In the genomic region with DNA sequence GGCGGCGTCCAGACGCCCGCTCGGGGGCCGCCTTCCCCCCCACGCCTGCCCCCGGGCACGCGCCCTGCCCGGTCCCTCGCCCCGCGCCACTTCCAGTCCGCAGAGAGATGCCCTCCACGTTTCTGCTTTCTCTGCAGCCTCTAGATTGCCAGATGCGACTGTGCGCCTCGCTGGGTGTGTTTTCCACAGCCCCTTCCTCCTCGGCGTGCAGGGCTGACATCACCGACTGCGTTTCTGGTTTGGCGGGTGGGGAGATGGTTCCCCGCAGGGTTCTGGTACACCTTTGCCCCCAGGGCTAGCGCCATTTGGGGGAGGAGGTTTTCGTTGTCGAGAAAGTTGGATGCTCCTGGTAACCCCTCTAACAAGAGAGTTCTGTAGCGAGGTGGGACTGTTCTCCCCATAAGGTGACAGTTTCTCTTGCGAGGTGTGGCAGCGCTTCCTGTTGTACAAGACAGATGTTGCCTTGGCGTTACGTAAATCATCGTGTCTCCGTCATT, we compare ENCODE assay signal across 1 cellular context.
TF ChIP-seq lines count a peak whose summit lies in the region.

No MANE protein-coding gene starts in this region.

TF ChIP-seq in K562, 482 proteins besides CTCF, POLR2A, EP300 and RAD21 (continues in another document):
- TF ChIP-seq HMG20B (CRISPR knock-in tag; IDR thresholded peaks at IDR 0.05), result no peak
- TF ChIP-seq MTA3 (IDR thresholded peaks at IDR 0.05; ENCODE audit: borderline replicate concordance), result 0 out of 2 replicates have a peak, but pooled peaks have one; percentile 20
- no peak for TF ChIP-seq PYGO2 (tag; IDR thresholded peaks at IDR 0.05)
- no peak for TF ChIP-seq ZNF384 (IDR thresholded peaks at IDR 0.05; ENCODE audit: low read depth, low read length)
- TF ChIP-seq, protein P1, sequence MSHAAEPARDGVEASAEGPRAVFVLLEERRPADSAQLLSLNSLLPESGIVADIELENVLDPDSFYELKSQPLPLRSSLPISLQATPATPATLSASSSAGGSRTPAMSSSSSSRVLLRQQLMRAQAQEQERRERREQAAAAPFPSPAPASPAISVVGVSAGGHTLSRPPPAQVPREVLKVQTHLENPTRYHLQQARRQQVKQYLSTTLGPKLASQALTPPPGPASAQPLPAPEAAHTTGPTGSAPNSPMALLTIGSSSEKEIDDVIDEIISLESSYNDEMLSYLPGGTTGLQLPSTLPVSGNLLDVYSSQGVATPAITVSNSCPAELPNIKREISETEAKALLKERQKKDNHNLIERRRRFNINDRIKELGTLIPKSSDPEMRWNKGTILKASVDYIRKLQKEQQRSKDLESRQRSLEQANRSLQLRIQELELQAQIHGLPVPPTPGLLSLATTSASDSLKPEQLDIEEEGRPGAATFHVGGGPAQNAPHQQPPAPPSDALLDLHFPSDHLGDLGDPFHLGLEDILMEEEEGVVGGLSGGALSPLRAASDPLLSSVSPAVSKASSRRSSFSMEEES (CRISPR knock-in tag; IDR thresholded peaks at IDR 0.05), result no peak
- no peak for TF ChIP-seq HNRNPLL (IDR thresholded peaks at IDR 0.05; ENCODE audit: low read depth, low read length, poor library complexity, severe bottlenecking)
- TF ChIP-seq, protein P2, sequence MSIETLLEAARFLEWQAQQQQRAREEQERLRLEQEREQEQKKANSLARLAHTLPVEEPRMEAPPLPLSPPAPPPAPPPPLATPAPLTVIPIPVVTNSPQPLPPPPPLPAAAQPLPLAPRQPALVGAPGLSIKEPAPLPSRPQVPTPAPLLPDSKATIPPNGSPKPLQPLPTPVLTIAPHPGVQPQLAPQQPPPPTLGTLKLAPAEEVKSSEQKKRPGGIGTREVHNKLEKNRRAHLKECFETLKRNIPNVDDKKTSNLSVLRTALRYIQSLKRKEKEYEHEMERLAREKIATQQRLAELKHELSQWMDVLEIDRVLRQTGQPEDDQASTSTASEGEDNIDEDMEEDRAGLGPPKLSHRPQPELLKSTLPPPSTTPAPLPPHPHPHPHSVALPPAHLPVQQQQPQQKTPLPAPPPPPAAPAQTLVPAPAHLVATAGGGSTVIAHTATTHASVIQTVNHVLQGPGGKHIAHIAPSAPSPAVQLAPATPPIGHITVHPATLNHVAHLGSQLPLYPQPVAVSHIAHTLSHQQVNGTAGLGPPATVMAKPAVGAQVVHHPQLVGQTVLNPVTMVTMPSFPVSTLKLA (conservative IDR thresholded peaks at IDR 0.05), result no peak
- no peak for TF ChIP-seq CBX8 (IDR thresholded peaks at IDR 0.05; ENCODE audit: borderline replicate concordance, extremely low read depth, low read depth, low read length, poor library complexity, severe bottlenecking)
- TF ChIP-seq, protein P3, sequence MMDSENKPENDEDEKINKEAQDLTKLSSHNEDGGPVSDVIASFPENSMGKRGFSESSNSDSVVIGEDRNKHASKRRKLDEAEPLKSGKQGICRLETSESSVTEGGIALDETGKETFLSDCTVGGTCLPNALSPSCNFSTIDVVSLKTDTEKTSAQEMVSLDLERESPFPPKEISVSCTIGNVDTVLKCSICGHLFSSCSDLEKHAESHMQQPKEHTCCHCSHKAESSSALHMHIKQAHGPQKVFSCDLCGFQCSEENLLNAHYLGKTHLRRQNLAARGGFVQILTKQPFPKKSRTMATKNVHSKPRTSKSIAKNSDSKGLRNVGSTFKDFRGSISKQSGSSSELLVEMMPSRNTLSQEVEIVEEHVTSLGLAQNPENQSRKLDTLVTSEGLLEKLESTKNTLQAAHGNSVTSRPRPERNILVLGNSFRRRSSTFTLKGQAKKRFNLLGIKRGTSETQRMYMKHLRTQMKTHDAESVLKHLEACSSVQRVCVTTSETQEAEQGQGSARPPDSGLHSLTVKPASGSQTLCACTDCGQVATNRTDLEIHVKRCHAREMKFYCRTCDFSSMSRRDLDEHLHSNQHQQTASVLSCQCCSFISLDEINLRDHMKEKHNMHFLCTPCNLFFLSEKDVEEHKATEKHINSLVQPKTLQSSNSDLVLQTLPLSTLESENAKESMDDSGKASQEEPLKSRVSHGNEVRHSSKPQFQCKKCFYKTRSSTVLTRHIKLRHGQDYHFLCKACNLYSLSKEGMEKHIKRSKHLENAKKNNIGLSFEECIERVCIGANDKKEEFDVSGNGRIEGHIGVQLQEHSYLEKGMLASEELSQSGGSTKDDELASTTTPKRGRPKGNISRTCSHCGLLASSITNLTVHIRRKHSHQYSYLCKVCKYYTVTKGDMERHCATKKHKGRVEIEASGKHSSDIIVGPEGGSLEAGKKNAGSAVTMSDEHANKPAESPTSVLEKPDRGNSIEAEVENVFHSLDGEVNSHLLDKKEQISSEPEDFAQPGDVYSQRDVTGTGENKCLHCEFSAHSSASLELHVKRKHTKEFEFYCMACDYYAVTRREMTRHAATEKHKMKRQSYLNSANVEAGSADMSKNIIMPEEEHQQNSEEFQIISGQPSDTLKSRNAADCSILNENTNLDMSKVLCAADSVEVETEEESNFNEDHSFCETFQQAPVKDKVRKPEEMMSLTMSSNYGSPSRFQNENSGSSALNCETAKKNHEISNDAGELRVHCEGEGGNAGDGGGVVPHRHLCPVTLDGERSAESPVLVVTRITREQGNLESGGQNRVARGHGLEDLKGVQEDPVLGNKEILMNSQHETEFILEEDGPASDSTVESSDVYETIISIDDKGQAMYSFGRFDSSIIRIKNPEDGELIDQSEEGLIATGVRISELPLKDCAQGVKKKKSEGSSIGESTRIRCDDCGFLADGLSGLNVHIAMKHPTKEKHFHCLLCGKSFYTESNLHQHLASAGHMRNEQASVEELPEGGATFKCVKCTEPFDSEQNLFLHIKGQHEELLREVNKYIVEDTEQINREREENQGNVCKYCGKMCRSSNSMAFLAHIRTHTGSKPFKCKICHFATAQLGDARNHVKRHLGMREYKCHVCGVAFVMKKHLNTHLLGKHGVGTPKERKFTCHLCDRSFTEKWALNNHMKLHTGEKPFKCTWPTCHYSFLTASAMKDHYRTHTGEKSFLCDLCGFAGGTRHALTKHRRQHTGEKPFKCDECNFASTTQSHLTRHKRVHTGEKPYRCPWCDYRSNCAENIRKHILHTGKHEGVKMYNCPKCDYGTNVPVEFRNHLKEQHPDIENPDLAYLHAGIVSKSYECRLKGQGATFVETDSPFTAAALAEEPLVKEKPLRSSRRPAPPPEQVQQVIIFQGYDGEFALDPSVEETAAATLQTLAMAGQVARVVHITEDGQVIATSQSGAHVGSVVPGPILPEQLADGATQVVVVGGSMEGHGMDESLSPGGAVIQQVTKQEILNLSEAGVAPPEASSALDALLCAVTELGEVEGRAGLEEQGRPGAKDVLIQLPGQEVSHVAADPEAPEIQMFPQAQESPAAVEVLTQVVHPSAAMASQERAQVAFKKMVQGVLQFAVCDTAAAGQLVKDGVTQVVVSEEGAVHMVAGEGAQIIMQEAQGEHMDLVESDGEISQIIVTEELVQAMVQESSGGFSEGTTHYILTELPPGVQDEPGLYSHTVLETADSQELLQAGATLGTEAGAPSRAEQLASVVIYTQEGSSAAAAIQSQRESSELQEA (IDR thresholded peaks at IDR 0.05; ENCODE audit: low read depth), result no peak
- TF ChIP-seq ILF3 (IDR thresholded peaks at IDR 0.05; ENCODE audit: borderline replicate concordance), result no peak
- 0 out of 2 replicates have a peak, but pooled peaks have one; percentile 15 for TF ChIP-seq ATF7 (IDR thresholded peaks at IDR 0.05)
- no peak for TF ChIP-seq ESRRB (CRISPR knock-in tag; IDR thresholded peaks at IDR 0.05; ENCODE audit: borderline replicate concordance)
- TF ChIP-seq RBM34 (IDR thresholded peaks at IDR 0.05; ENCODE audit: borderline replicate concordance, insufficient read depth, low read length), result no peak
- 0 out of 2 replicates have a peak, but pooled peaks have one; percentile 1 for TF ChIP-seq CREM (IDR thresholded peaks at IDR 0.05; ENCODE audit: low read depth)
- TF ChIP-seq ETV6 (IDR thresholded peaks at IDR 0.05; ENCODE audit: borderline replicate concordance in 1 of 2, low read depth in 2 of 2, low read length in 1 of 2), result no peak
- no peak for TF ChIP-seq ETV6 (CRISPR knock-in tag; IDR thresholded peaks at IDR 0.05; ENCODE audit: borderline replicate concordance)
- no peak for TF ChIP-seq BCL6 (CRISPR knock-in tag; IDR thresholded peaks at IDR 0.05)
- no peak for TF ChIP-seq TRIM24 (IDR thresholded peaks at IDR 0.05)
- TF ChIP-seq, protein P4, sequence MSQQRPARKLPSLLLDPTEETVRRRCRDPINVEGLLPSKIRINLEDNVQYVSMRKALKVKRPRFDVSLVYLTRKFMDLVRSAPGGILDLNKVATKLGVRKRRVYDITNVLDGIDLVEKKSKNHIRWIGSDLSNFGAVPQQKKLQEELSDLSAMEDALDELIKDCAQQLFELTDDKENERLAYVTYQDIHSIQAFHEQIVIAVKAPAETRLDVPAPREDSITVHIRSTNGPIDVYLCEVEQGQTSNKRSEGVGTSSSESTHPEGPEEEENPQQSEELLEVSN (IDR thresholded peaks at IDR 0.05; ENCODE audit: borderline replicate concordance in 1 of 2, extremely low read depth in 1 of 2, insufficient read depth in 1 of 2, insufficient read length in 1 of 2, low read depth in 1 of 2, low read length in 1 of 2, poor library complexity in 1 of 2, severe bottlenecking in 1 of 2), result peak in 1 of 2 experiments; percentile 6
- TF ChIP-seq STAT5B (CRISPR knock-in tag; IDR thresholded peaks at IDR 0.05), result no peak
- TF ChIP-seq JUNB (CRISPR knock-in tag; conservative IDR thresholded peaks at IDR 0.05), result no peak
- TF ChIP-seq ARID3A (IDR thresholded peaks at IDR 0.05; ENCODE audit: borderline replicate concordance, low read depth, low read length), result no peak
- TF ChIP-seq ESRRA (IDR thresholded peaks at IDR 0.05; ENCODE audit: borderline replicate concordance, low read depth), result no peak
- no peak for TF ChIP-seq RFX7 (CRISPR knock-in tag; IDR thresholded peaks at IDR 0.05)
- TF ChIP-seq DNMT1 (IDR thresholded peaks at IDR 0.05), result no peak
- no peak for TF ChIP-seq ZNF146 (CRISPR knock-in tag; IDR thresholded peaks at IDR 0.05; ENCODE audit: unreplicated experiment)
- TF ChIP-seq BHLHE40 (IDR thresholded peaks at IDR 0.05; ENCODE audit: low read length), result 0 out of 2 replicates have a peak, but pooled peaks have one; percentile 17
- no peak for TF ChIP-seq NFXL1 (CRISPR knock-in tag; IDR thresholded peaks at IDR 0.05)
- TF ChIP-seq ZNF282 (CRISPR knock-in tag; IDR thresholded peaks at IDR 0.05), result no peak
